ENCODE assay signal across 12 cellular contexts in the genomic region with DNA sequence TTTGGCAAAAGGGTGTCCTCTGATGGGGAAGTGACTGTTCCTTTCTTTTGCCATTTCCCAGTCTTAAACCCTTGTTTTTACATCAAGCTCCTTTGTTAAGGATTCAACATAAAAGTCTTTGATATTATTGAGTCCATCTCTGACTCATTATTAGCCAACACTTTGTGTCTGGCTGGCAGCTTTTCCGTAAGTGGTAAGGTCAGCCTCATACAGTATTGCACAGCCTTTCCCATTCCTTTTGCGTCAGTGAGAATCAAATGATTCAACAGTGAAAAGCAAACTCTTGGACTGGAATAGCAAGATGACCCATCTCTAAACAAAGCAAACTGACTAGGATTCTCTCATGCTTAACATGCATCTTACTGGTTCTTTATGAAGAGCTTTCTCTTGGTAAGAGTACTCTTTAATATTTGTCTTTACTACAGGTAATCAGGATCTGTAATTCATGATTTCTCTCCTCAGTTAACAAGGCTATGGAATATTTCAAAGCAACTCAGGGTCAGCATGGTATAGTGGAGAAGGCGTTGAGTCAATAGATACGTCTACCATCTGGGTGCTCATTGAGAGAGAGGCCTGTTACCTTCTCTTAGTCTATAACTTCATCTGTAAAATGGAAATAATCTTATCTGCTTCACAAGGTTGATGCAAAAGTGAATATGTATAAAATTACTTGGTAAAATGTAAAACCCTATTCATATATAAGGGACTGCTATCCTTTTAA.
DNase-seq lines count a peak whose midpoint lies in the region; ATAC-seq, FAIRE-seq and TF ChIP-seq lines count a peak whose summit lies in the region.
"Had no signal": no experiment of that assay in that cellular context is flagged by ENCODE, and none has a peak within 500 bp of the region (broad histone marks: within the 10 kb centered on the region; RNA-seq: fewer than 3 reads in every experiment).

No MANE protein-coding gene starts in this region.

- ATAC-seq in esophagus mucosa = peak; percentile 98
- ATAC-seq in omental fat pad (ENCODE audit: low FRiP score) = peak; percentile 96
- ATAC-seq in HG02981 (IDR thresholded peaks at IDR 0.05; ENCODE audit: unreplicated experiment) = no peak

- H3K9me3 ChIP-seq in BE2C (no peaks in the 10 kb centered on the region), WERI-Rb-1 (ENCODE audit: severe bottlenecking) (no peaks in the 10 kb centered on the region)
- H3K9me3 ChIP-seq: right lobe of liver, stomach had no signal

- H3K36me3 ChIP-seq in BE2C = no peaks in the 10 kb centered on the region
- H3K36me3 ChIP-seq in WERI-Rb-1 = no peaks in the 10 kb centered on the region
- H3K36me3 ChIP-seq: right lobe of liver, stomach had no signal

- TF ChIP-seq CTCF in omental fat pad (IDR thresholded peaks at IDR 0.05) (no peak), BE2C (IDR thresholded peaks at IDR 0.05; ENCODE audit: low read depth, low read length) (no peak), WERI-Rb-1 (IDR thresholded peaks at IDR 0.05; ENCODE audit: low read depth, low read length) (no peak)

- FAIRE-seq in RCC 7860 (lab: Jason Lieb, UNC) = peak; percentile 89

- H3K4me3 ChIP-seq in BE2C (ENCODE audit: low read depth, low read length) (no peak overlapping the region), WERI-Rb-1 (ENCODE audit: low read depth, low read length) (no peak overlapping the region)
- H3K4me3 ChIP-seq: right lobe of liver, stomach had no signal

- no peak overlapping the region for H3K27ac ChIP-seq in WERI-Rb-1
- H3K27ac ChIP-seq: right lobe of liver, stomach had no signal

- DNase-seq in DMS53 (lab: John Stamatoyannopoulos, UW) = peak; percentile 93
- DNase-seq in RCC 7860 (ENCODE audit: low spot score) = peak; percentile 85
- peak; percentile 36 for DNase-seq in omental fat pad (ENCODE audit: low spot score)
- no peak for DNase-seq in BE2C
- no peak for DNase-seq in NCI-H510A (lab: John Stamatoyannopoulos, UW)
- DNase-seq in WERI-Rb-1 = no peak
- DNase-seq: activated CD4-positive, CD25-positive, alpha-beta regulatory T cell; NCI-H510A treated with DMSO at 0.1 percent for 48 hours; right lobe of liver; stomach had no signal

- no peaks in the 10 kb centered on the region; the same call in 1 of the 2 replicates for H3K4me1 ChIP-seq in BE2C
- H3K4me1 ChIP-seq: right lobe of liver, stomach had no signal

- H3K27me3 ChIP-seq in BE2C = no peaks in the 10 kb centered on the region
- H3K27me3 ChIP-seq in WERI-Rb-1 (ENCODE audit: insufficient read depth, low read depth, severe bottlenecking) = no peaks in the 10 kb centered on the region
- H3K27me3 ChIP-seq: right lobe of liver, stomach had no signal

Comparison
In these comparisons a context has a peak if more than half of its experiments do, and no peak if none do; other contexts are left out.
1. DNase-seq: peak in DMS53 (single experiment), RCC 7860 (single experiment) and omental fat pad (single experiment); none in BE2C (single experiment), NCI-H510A (single experiment) and WERI-Rb-1 (single experiment).